ENCODE assay signal across 17 cellular contexts in the genomic region with DNA sequence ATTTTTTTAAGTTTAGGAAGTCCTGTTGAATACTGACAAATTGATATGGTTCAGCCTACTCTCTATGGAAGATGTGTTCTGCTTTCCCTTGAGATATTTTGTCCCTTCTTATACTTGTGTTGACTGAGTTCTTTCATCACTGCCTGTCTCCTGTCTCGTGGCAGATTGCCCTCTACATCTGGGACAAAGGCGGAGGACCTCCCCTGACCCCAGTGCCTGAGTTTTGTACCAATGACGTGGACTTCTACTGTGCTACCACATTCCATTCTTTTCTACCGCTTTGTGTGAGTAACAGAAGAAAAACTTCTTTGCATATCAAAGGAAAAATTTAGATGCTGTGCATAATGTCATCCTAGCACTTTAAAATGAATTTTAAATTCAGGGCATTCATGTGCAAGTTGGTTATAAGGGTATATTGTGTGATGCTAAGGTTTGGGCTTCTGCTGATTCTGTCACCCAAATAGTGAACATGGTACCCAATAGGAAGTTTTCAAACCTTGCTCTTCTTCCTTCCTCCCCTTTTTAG.
DNase-seq lines count a peak whose midpoint lies in the region; TF ChIP-seq lines count a peak whose summit lies in the region.
"Had no signal": no experiment of that assay in that cellular context is flagged by ENCODE, and none has a peak within 500 bp of the region (broad histone marks: within the 10 kb centered on the region; RNA-seq: fewer than 3 reads in every experiment).

No MANE protein-coding gene starts in this region.

- H3K27me3 ChIP-seq in brain microvascular endothelial cell (replicated peaks) (no peaks in the 10 kb centered on the region), uterus (no peaks in the 10 kb centered on the region), esophagus muscularis mucosa (no peaks in the 10 kb centered on the region), mesenchymal stem cell (ENCODE audit: control insufficient read depth in 1 of 2, insufficient read depth in 1 of 2, low read length in 2 of 2) (no peaks in the 10 kb centered on the region)
- H3K27me3 ChIP-seq: SJCRH30 had no signal

- TF ChIP-seq POLR2A in uterus (IDR thresholded peaks at IDR 0.05): no peak
- no peak for TF ChIP-seq POLR2A in esophagus muscularis mucosa (IDR thresholded peaks at IDR 0.05; ENCODE audit: low read depth)

- H4K91ac ChIP-seq in mesenchymal stem cell (ENCODE audit: low read length): no peak overlapping the region

- H2BK120ac ChIP-seq in mesenchymal stem cell (ENCODE audit: low read depth, low read length): no peak overlapping the region

- no peak overlapping the region for H2BK15ac ChIP-seq in mesenchymal stem cell (ENCODE audit: low read depth, poor library complexity, severe bottlenecking)

- peak overlapping the region; percentile 10 for H3K27ac ChIP-seq in brain microvascular endothelial cell
- H3K27ac ChIP-seq in uterus: no peak overlapping the region
- H3K27ac ChIP-seq in esophagus muscularis mucosa (replicated peaks in 1 of 4): no peak overlapping the region
- H3K27ac ChIP-seq in mesenchymal stem cell (ENCODE audit: low read length, poor library complexity, severe bottlenecking): no peak overlapping the region
- H3K27ac ChIP-seq: SJCRH30 had no signal

- H3K36me3 ChIP-seq in brain microvascular endothelial cell (replicated peaks) (no peaks in the 10 kb centered on the region), uterus (peaks cover 0 to 3% of the 10 kb centered on the region in 2 donors), esophagus muscularis mucosa (peaks cover 3 to 38% (median 24%) of the 10 kb centered on the region in 4 donors), mesenchymal stem cell (ENCODE audit: control insufficient read depth in 1 of 2, insufficient read depth in 2 of 2, low read depth in 1 of 2, low read length in 2 of 2) (peaks cover 7 to 33% of the 10 kb centered on the region in 2 experiments)
- H3K36me3 ChIP-seq: SJCRH30 had no signal

- intact Hi-C loops in uterus (cut with DNase I; ENCODE audit: low total_unique reads) (no loop called here), esophagus muscularis mucosa (cut with DNase I) (no loop called here)

- no peaks in the 10 kb centered on the region for H3K79me1 ChIP-seq in mesenchymal stem cell (replicated peaks; ENCODE audit: low read length, poor library complexity, severe bottlenecking)

- H3K14ac ChIP-seq in mesenchymal stem cell (ENCODE audit: low read length in 2 of 2): no peak overlapping the region

- H3K4ac ChIP-seq in mesenchymal stem cell (ENCODE audit: low read depth in 1 of 2, low read length in 2 of 2): no peak overlapping the region

- TF ChIP-seq CTCF in brain microvascular endothelial cell (IDR thresholded peaks at IDR 0.05; ENCODE audit: low read depth, low read length, missing control alignments) (no peak), foreskin fibroblast (IDR thresholded peaks at IDR 0.05; ENCODE audit: low read depth, low read length) (no peak), uterus (IDR thresholded peaks at IDR 0.05) (no peak), esophagus muscularis mucosa (IDR thresholded peaks at IDR 0.05) (no peak)

- no peak overlapping the region for H3K18ac ChIP-seq in mesenchymal stem cell (ENCODE audit: low read depth in 1 of 2, low read length in 2 of 2)

- no peaks in the 10 kb centered on the region for H3K9me3 ChIP-seq in uterus
- peaks cover 0 to 11% (median 3%) of the 10 kb centered on the region in 4 donors for H3K9me3 ChIP-seq in esophagus muscularis mucosa
- peaks cover 6% of the 10 kb centered on the region for H3K9me3 ChIP-seq in mesenchymal stem cell (ENCODE audit: control insufficient read depth, low read length)
- H3K9me3 ChIP-seq: SJCRH30 had no signal

- in situ Hi-C loops in brain microvascular endothelial cell (cut with HindIII; ENCODE audit: low pct_ligation_motif_present, low sequenced_read_pairs): no loop called here

- no peak for TF ChIP-seq EP300 in esophagus muscularis mucosa (IDR thresholded peaks at IDR 0.05)

- H3K4me2 ChIP-seq in mesenchymal stem cell (ENCODE audit: low read length, poor library complexity, severe bottlenecking): no peak overlapping the region

- H4K8ac ChIP-seq in mesenchymal stem cell (ENCODE audit: low read length): no peak overlapping the region

- no peak overlapping the region for H3K9ac ChIP-seq in mesenchymal stem cell (ENCODE audit: low read length)

- WGBS in esophagus muscularis mucosa: 85% methylated on average over 4 of the region's 4 CpGs
- WGBS in mesenchymal stem cell: 86% methylated on average over 2 of the region's 4 CpGs

- H2BK12ac ChIP-seq in mesenchymal stem cell (ENCODE audit: low read length in 2 of 2): no peak overlapping the region

- H3K4me3 ChIP-seq in brain microvascular endothelial cell (ENCODE audit: low read depth, low read length): no peak overlapping the region
- H3K4me3 ChIP-seq in foreskin fibroblast (ENCODE audit: low read depth in 1 of 2, low read length in 2 of 2): no peak overlapping the region
- no peak overlapping the region for H3K4me3 ChIP-seq in uterus
- no peak overlapping the region for H3K4me3 ChIP-seq in esophagus muscularis mucosa
- H3K4me3 ChIP-seq in mesenchymal stem cell (ENCODE audit: insufficient read depth in 1 of 2, low read depth in 1 of 2, low read length in 2 of 2): no peak overlapping the region
- H3K4me3 ChIP-seq: K562, SJCRH30 had no signal

- no peak overlapping the region for H2AFZ ChIP-seq in mesenchymal stem cell (ENCODE audit: low read depth, low read length)

- no peak overlapping the region for H3K23ac ChIP-seq in mesenchymal stem cell (ENCODE audit: low read length in 2 of 2)

- H3K4me1 ChIP-seq in uterus (no peaks in the 10 kb centered on the region), esophagus muscularis mucosa (no peaks in the 10 kb centered on the region), mesenchymal stem cell (ENCODE audit: control insufficient read depth, insufficient read depth, low read depth, low read length) (no peaks in the 10 kb centered on the region)
- H3K4me1 ChIP-seq: SJCRH30 had no signal

- DNase-seq in AG08395 (ENCODE audit: low spot score) (peak; percentile 52), GM04504 (ENCODE audit: low read depth) (peak; percentile 38), brain microvascular endothelial cell (peak; percentile 86), foreskin fibroblast (peak; percentile 46 to 65), cerebellar cortex (ENCODE audit: low spot score) (no peak), uterus (no peak), esophagus muscularis mucosa (ENCODE audit: extremely low spot score) (no peak), mesenchymal stem cell (no peak)
- DNase-seq: COR-L47, DMS153, NCI-H146, NCI-H2081, NCI-H510A, NCI-H774, RPMI8226, SJCRH30 had no signal

- no peak overlapping the region for H2BK5ac ChIP-seq in mesenchymal stem cell (ENCODE audit: low read depth, low read length, poor library complexity, severe bottlenecking)

- H2AK5ac ChIP-seq in mesenchymal stem cell (ENCODE audit: low read length, severe bottlenecking): no peak overlapping the region

Comparison
In these comparisons a context has a peak if more than half of its experiments do, and no peak if none do; other contexts are left out.
1. DNase-seq: peak in AG08395 (single experiment), GM04504 (single experiment), brain microvascular endothelial cell (single experiment) and foreskin fibroblast (2 of 2); none in cerebellar cortex (single experiment), uterus (0 of 2), esophagus muscularis mucosa (single experiment) and mesenchymal stem cell (single experiment).